18 cellular contexts compared by ENCODE assay signal in genomic region chr3:52679811-52680210, GRCh38. TPM values are rescaled to one million over a fixed set of nuclear protein-coding genes. Genes with fewer than 3 reads are reported as not detected.
DNase-seq lines count a peak whose midpoint lies in the region; ATAC-seq, FAIRE-seq and TF ChIP-seq lines count a peak whose summit lies in the region.
"Had no signal": no experiment of that assay in that cellular context is flagged by ENCODE, and none has a peak within 500 bp of the region (broad histone marks: within the 10 kb centered on the region; RNA-seq: fewer than 3 reads in every experiment).

No MANE protein-coding gene starts in this region.

- peak overlapping the region; percentile 88; the same call in 1 of the 2 replicates for H3K4me2 ChIP-seq in GM12878 (ENCODE audit: control insufficient read depth, insufficient read depth)

- BruUV-seq in GM12878 (replicated peaks; lab: Mats Ljungman, UMichigan): no TSS peak

- DNase-seq in activated naive CD4-positive, alpha-beta T cell treated with anti-CD3 and anti-CD28 coated beads, Interleukin-2, amount 50 U/mL, for 72 hours (ENCODE audit: low spot score in 2 of 2): no peak
- no peak for DNase-seq in activated naive CD4-positive, alpha-beta T cell treated with anti-CD3 and anti-CD28 coated beads, Interleukin-2, amount 50 U/mL, for 16 hours
- DNase-seq in GM12878 (ENCODE audit: low read depth, low spot score): no peak
- no peak for DNase-seq in left colon
- no peak for DNase-seq in vagina (ENCODE audit: extremely low spot score in 2 of 2)
- DNase-seq in left lobe of liver (ENCODE audit: low spot score): no peak
- no peak for DNase-seq in activated CD8-positive, alpha-beta memory T cell treated with anti-CD3 and anti-CD28 coated beads, Interleukin-2, amount 50 U/mL, for 48 hours
- no peak for DNase-seq in activated CD4-positive, CD25-positive, alpha-beta regulatory T cell (lab: John Stamatoyannopoulos, UW)
- DNase-seq: activated CD8-positive, alpha-beta memory T cell treated with anti-CD3 and anti-CD28 coated beads, Interleukin-2, amount 50 U/mL, for 4 hours; anterior cingulate cortex; HCEC 1CT; mesenchymal stem cell; NCI-H1436; NCI-H446; occipital lobe; stimulated activated naive CD4-positive, alpha-beta T cell treated with Interleukin-2 at 50 U/mL for 16 hours had no signal

- intact Hi-C loops in GM12878 (cut with micrococcal nuclease; ENCODE audit: unreplicated experiment): loop anchor here (10.0 kb wide), 1 partner anchor 225 kb away; the partner anchor contains the start of genes NISCH and TNNC1
- intact Hi-C loops in left colon (cut with DNase I, micrococcal nuclease): no loop called here
- intact Hi-C loops in vagina (cut with DNase I): no loop called here

- ATAC-seq in activated naive CD4-positive, alpha-beta T cell treated with anti-CD3 and anti-CD28 coated beads, Interleukin-2, amount 50 U/mL, for 72 hours: no peak
- no peak for ATAC-seq in GM12878
- peak; percentile 35 for ATAC-seq in left colon
- ATAC-seq in left lobe of liver: no peak

- peak overlapping the region; percentile 68 to 92 for H3K27ac Mint-ChIP-seq in activated naive CD4-positive, alpha-beta T cell treated with anti-CD3 and anti-CD28 coated beads, Interleukin-2, amount 50 U/mL, for 72 hours

- no peak overlapping the region for H3K9ac ChIP-seq in GM12878 (ENCODE audit: control insufficient read depth, insufficient read depth, low read length)

- H4K20me1 ChIP-seq in GM12878 (ENCODE audit: control insufficient read depth, insufficient read depth): no peaks in the 10 kb centered on the region

- SMC1A ChIA-PET in GM12878 (lab: Charles Lee; ENCODE audit: uncharacterized antibody, unreplicated experiment): interaction anchor here (0.9 to 1.4 kb wide), 2 partner anchors 9 to 27 kb away, joined by 3 to 4 read pairs; no protein-coding TSS in a partner anchor

- TF ChIP-seq POLR2A in GM12878 (IDR thresholded peaks at IDR 0.05; ENCODE audit: low read depth, low read length) (no peak), vagina (IDR thresholded peaks at IDR 0.05) (no peak)

- no peak overlapping the region for H3K4me3 ChIP-seq in GM12878
- no peak overlapping the region for H3K4me3 ChIP-seq in vagina

- TF ChIP-seq CTCF in GM12878 (IDR thresholded peaks at IDR 0.05 in 2 of 3, conservative IDR thresholded peaks at IDR 0.05 in 1 of 3; ENCODE audit: control insufficient read depth in 2 of 3, extremely low read depth in 1 of 3, insufficient read depth in 1 of 3, low read depth in 3 of 3, low read length in 3 of 3) (no peak), vagina (IDR thresholded peaks at IDR 0.05) (no peak)

- CTCF ChIA-PET in GM12878 (lab: Yijun Ruan, JAX): interaction anchor here (1.1 kb wide), 1 partner anchor 16 kb away, joined by 3 read pairs; no protein-coding TSS in a partner anchor

- WGBS in GM12878 (ENCODE audit: insufficient coverage, insufficient replicate concordance, low lambda C conversion rate, missing lambda C conversion rate): 0% methylated on average over 1 of the region's 1 CpG

- H3K4me1 ChIP-seq in GM12878 (ENCODE audit: control insufficient read depth, insufficient read depth, low read length) (peaks cover 17% of the 10 kb centered on the region), vagina (peaks cover 40% of the 10 kb centered on the region)

- TF ChIP-seq RAD21 in GM12878 (IDR thresholded peaks at IDR 0.05; ENCODE audit: insufficient read depth, low read depth, low read length): no peak

- H3K79me2 ChIP-seq in GM12878 (ENCODE audit: control insufficient read depth, insufficient read depth, low read length): peaks cover 53% of the 10 kb centered on the region

- H3K9me3 ChIP-seq in GM12878 (replicated peaks; ENCODE audit: control insufficient read depth, insufficient read depth, low read length): no peaks in the 10 kb centered on the region
- H3K9me3 ChIP-seq in vagina: no peaks in the 10 kb centered on the region

- H3K9me3 Mint-ChIP-seq in activated naive CD4-positive, alpha-beta T cell treated with anti-CD3 and anti-CD28 coated beads, Interleukin-2, amount 50 U/mL, for 72 hours: no peaks in the 10 kb centered on the region
- H3K9me3 Mint-ChIP-seq: IgD-negative memory B cell had no signal

- H3K27me3 ChIP-seq in GM12878 (replicated peaks in 1 of 2; ENCODE audit: control insufficient read depth in 2 of 2, insufficient read depth in 2 of 2, low read length in 1 of 2) (no peaks in the 10 kb centered on the region), vagina (no peaks in the 10 kb centered on the region)

- TF ChIP-seq EP300 in GM12878 (IDR thresholded peaks at IDR 0.05; ENCODE audit: borderline replicate concordance in 1 of 2, control insufficient read depth in 1 of 2, low read depth in 2 of 2, low read length in 2 of 2): no peak

- no peak overlapping the region for H3K27ac ChIP-seq in GM12878 (ENCODE audit: control insufficient read depth, insufficient read depth)
- H3K27ac ChIP-seq in vagina: peak overlapping the region; percentile 24

- no peak for FAIRE-seq in GM12878 (lab: Jason Lieb, UNC)
- FAIRE-seq: frontal cortex had no signal

- in situ Hi-C loops in GM12878 (cut with MboI): no loop called here

- RAD21 ChIA-PET in GM12878 (lab: Charles Lee; ENCODE audit: unreplicated experiment): interaction anchor here (0.8 kb wide), 1 partner anchor 11 kb away, joined by 3 read pairs; no protein-coding TSS in a partner anchor

- H3K36me3 ChIP-seq in GM12878 (ENCODE audit: control insufficient read depth in 2 of 2, insufficient read depth in 2 of 2, low read length in 1 of 2) (peaks cover under 1 to 17% of the 10 kb centered on the region in 2 experiments), vagina (peaks cover 0 to 43% of the 10 kb centered on the region in 2 donors)

- POLR2A ChIA-PET in GM12878 (lab: Charles Lee): interaction anchor here (0.9 kb wide), 1 partner anchor 11 kb away, joined by 4 read pairs; no protein-coding TSS in a partner anchor

- H3K36me3 Mint-ChIP-seq in activated naive CD4-positive, alpha-beta T cell treated with anti-CD3 and anti-CD28 coated beads, Interleukin-2, amount 50 U/mL, for 72 hours: peaks cover 25 to 57% of the 10 kb centered on the region in 2 donors

- H2AFZ ChIP-seq in GM12878 (ENCODE audit: control insufficient read depth, low read depth, low read length): no peak overlapping the region

RNA-seq across cellular contexts. Expression of gene PBRM1, which starts 5.9 kb away (rescaled TPM):
- total RNA-seq in activated naive CD4-positive, alpha-beta T cell treated with anti-CD3 and anti-CD28 coated beads, Interleukin-2, amount 50 U/mL, for 72 hours: 10 to 100 TPM; 69.5 to 70.1 TPM
- total RNA-seq in GM12878 (2013; cell fraction: nucleolus; rRNA removed): 159 and 174 TPM in 2 replicates
- total RNA-seq in GM12878 (2014; rRNA removed): 35.9 and 38.6 TPM in 2 replicates
- total RNA-seq in GM12878 (2014; rRNA removed; fragmentation: Illumina TruSeq; extraction: Trizol): 54.8 and 55.1 TPM in 2 replicates
- 51.5 and 58.4 TPM in 2 replicates for total RNA-seq in GM12878 (2021)
- polyA plus RNA-seq in GM12878 (2011; ENCODE audit: low read depth): 10.0 TPM
- 29.2 and 29.7 TPM in 2 replicates for polyA plus RNA-seq in GM12878 (2011; rRNA removed)
- 19.1 and 23.7 TPM in 2 replicates for polyA plus RNA-seq in GM12878 (2011; cell fraction: cytosol; rRNA removed)
- polyA plus RNA-seq in GM12878 (2011; cell fraction: nucleus; rRNA removed): 33.0 and 53.5 TPM in 2 replicates
- polyA plus RNA-seq in GM12878 (2012): 14.9 and 15.1 TPM in 2 replicates
- 42.6 and 50.0 TPM in 2 replicates for polyA plus RNA-seq in GM12878 (2014; fragmentation: Illumina TruSeq; extraction: Trizol)
- 10 to 100 TPM in 1 of 2 experiments, 1 to 10 TPM in 1; 8.9 to 14.1 TPM for polyA plus RNA-seq in GM12878 (2014; fragmentation: Nextera tagmentation; extraction: Ambion mirVana)
- 28.6 and 35.0 TPM in 2 replicates for polyA plus RNA-seq in GM12878 (2014; rRNA removed)
- 10 to 100 TPM; 80.9 to 88.9 TPM for polyA plus RNA-seq in GM12878 (2016; fragmentation: Nextera tagmentation; extraction: Ambion mirVana)
- polyA minus RNA-seq in GM12878 (2011; rRNA and poly(A)+ RNA removed): 75.3 and 95.3 TPM in 2 replicates
- polyA minus RNA-seq in GM12878 (2011; cell fraction: cytosol; rRNA and poly(A)+ RNA removed): 17.5 and 26.4 TPM in 2 replicates
- 56.8 and 95.8 TPM in 2 replicates for polyA minus RNA-seq in GM12878 (2011; cell fraction: nucleus; rRNA and poly(A)+ RNA removed)
- total RNA-seq in left colon: 10 to 100 TPM; 53.0 to 57.0 TPM
- 64.6 TPM for total RNA-seq in vagina
- 15.3 TPM for total RNA-seq in left lobe of liver

RNA-seq across cellular contexts. Expression of gene GNL3, which starts 6.0 kb away (rescaled TPM):
- 100 to 1,000 TPM; 171 to 217 TPM for total RNA-seq in activated naive CD4-positive, alpha-beta T cell treated with anti-CD3 and anti-CD28 coated beads, Interleukin-2, amount 50 U/mL, for 72 hours
- total RNA-seq in GM12878 (2013; cell fraction: nucleolus; rRNA removed): 348 and 356 TPM in 2 replicates
- total RNA-seq in GM12878 (2014; rRNA removed): 172 and 196 TPM in 2 replicates
- total RNA-seq in GM12878 (2014; rRNA removed; fragmentation: Illumina TruSeq; extraction: Trizol): 295 and 299 TPM in 2 replicates
- total RNA-seq in GM12878 (2021): 164 and 173 TPM in 2 replicates
- polyA plus RNA-seq in GM12878 (2011; ENCODE audit: low read depth): 93.6 TPM
- polyA plus RNA-seq in GM12878 (2011; rRNA removed): 176 and 225 TPM in 2 replicates
- 58.9 and 72.0 TPM in 2 replicates for polyA plus RNA-seq in GM12878 (2011; cell fraction: cytosol; rRNA removed)
- polyA plus RNA-seq in GM12878 (2011; cell fraction: nucleus; rRNA removed): 257 and 308 TPM in 2 replicates
- 119 and 126 TPM in 2 replicates for polyA plus RNA-seq in GM12878 (2012)
- polyA plus RNA-seq in GM12878 (2014; fragmentation: Illumina TruSeq; extraction: Trizol): 368 and 479 TPM in 2 replicates
- polyA plus RNA-seq in GM12878 (2014; fragmentation: Nextera tagmentation; extraction: Ambion mirVana): 100 to 1,000 TPM; 246 to 274 TPM
- 173 and 201 TPM in 2 replicates for polyA plus RNA-seq in GM12878 (2014; rRNA removed)
- polyA plus RNA-seq in GM12878 (2016; fragmentation: Nextera tagmentation; extraction: Ambion mirVana): 100 to 1,000 TPM; 267 to 271 TPM
- polyA minus RNA-seq in GM12878 (2011; rRNA and poly(A)+ RNA removed): 71.8 and 90.1 TPM in 2 replicates
- polyA minus RNA-seq in GM12878 (2011; cell fraction: cytosol; rRNA and poly(A)+ RNA removed): 27.4 and 37.8 TPM in 2 replicates
- 101 and 145 TPM in 2 replicates for polyA minus RNA-seq in GM12878 (2011; cell fraction: nucleus; rRNA and poly(A)+ RNA removed)
- total RNA-seq in left colon: 10 to 100 TPM; 40.8 to 56.5 TPM
- 73.4 TPM for total RNA-seq in vagina
- total RNA-seq in left lobe of liver: 18.9 TPM

RNA-seq across cellular contexts. Expression of gene GLT8D1, which starts 25.8 kb away (rescaled TPM):
- 10 to 100 TPM; 28.4 to 35.0 TPM for total RNA-seq in activated naive CD4-positive, alpha-beta T cell treated with anti-CD3 and anti-CD28 coated beads, Interleukin-2, amount 50 U/mL, for 72 hours
- total RNA-seq in GM12878 (2013; cell fraction: nucleolus; rRNA removed): 86.4 and 88.3 TPM in 2 replicates
- total RNA-seq in GM12878 (2014; rRNA removed) (41.7 and 54.1 TPM in 2 replicates), GM12878 (2014; rRNA removed; fragmentation: Illumina TruSeq; extraction: Trizol) (47.4 and 50.3 TPM in 2 replicates), GM12878 (2021) (35.3 and 41.0 TPM in 2 replicates), left colon (10 to 100 TPM; 27.8 to 29.0 TPM), vagina (29.7 TPM), left lobe of liver (52.2 TPM)
- 55.0 TPM for polyA plus RNA-seq in GM12878 (2011; ENCODE audit: low read depth)
- polyA plus RNA-seq in GM12878 (2011; rRNA removed) (46.5 and 60.9 TPM in 2 replicates), GM12878 (2014; fragmentation: Illumina TruSeq; extraction: Trizol) (55.4 and 55.5 TPM in 2 replicates), GM12878 (2014; fragmentation: Nextera tagmentation; extraction: Ambion mirVana) (10 to 100 TPM; 25.3 to 32.6 TPM), GM12878 (2014; rRNA removed) (44.7 and 51.4 TPM in 2 replicates), GM12878 (2016; fragmentation: Nextera tagmentation; extraction: Ambion mirVana) (10 to 100 TPM; 72.9 to 73.4 TPM)
- 29.8 and 35.1 TPM in 2 replicates for polyA plus RNA-seq in GM12878 (2011; cell fraction: cytosol; rRNA removed)
- polyA plus RNA-seq in GM12878 (2011; cell fraction: nucleus; rRNA removed): 53.8 and 70.0 TPM in 2 replicates
- polyA plus RNA-seq in GM12878 (2012): 59.4 and 70.2 TPM in 2 replicates
- 20.2 and 23.3 TPM in 2 replicates for polyA minus RNA-seq in GM12878 (2011; rRNA and poly(A)+ RNA removed)
- polyA minus RNA-seq in GM12878 (2011; cell fraction: cytosol; rRNA and poly(A)+ RNA removed): 8.8 and 12.3 TPM in 2 replicates
- polyA minus RNA-seq in GM12878 (2011; cell fraction: nucleus; rRNA and poly(A)+ RNA removed): 14.3 and 20.2 TPM in 2 replicates

RNA-seq across cellular contexts. Expression of gene SPCS1, which starts 26.1 kb away (rescaled TPM):
- 100 to 1,000 TPM in 1 of 2 donors, 10 to 100 TPM in 1; 94.3 to 102 TPM for total RNA-seq in activated naive CD4-positive, alpha-beta T cell treated with anti-CD3 and anti-CD28 coated beads, Interleukin-2, amount 50 U/mL, for 72 hours
- total RNA-seq in GM12878 (2013; cell fraction: nucleolus; rRNA removed): 38.7 and 41.7 TPM in 2 replicates
- total RNA-seq in GM12878 (2014; rRNA removed) (121 and 151 TPM in 2 replicates), GM12878 (2014; rRNA removed; fragmentation: Illumina TruSeq; extraction: Trizol) (190 and 197 TPM in 2 replicates), GM12878 (2021) (174 TPM in 2 replicates), left colon (100 to 1,000 TPM in 1 of 2 donors, 10 to 100 TPM in 1; 95.4 to 101 TPM), vagina (68.5 TPM), left lobe of liver (78.3 TPM)
- polyA plus RNA-seq in GM12878 (2011; ENCODE audit: low read depth): 154 TPM
- polyA plus RNA-seq in GM12878 (2011; rRNA removed) (103 and 107 TPM in 2 replicates), GM12878 (2014; fragmentation: Illumina TruSeq; extraction: Trizol) (189 and 215 TPM in 2 replicates), GM12878 (2014; fragmentation: Nextera tagmentation; extraction: Ambion mirVana) (100 to 1,000 TPM; 814 to 994 TPM), GM12878 (2014; rRNA removed) (211 and 251 TPM in 2 replicates), GM12878 (2016; fragmentation: Nextera tagmentation; extraction: Ambion mirVana) (100 to 1,000 TPM; 551 to 576 TPM)
- 81.9 and 112 TPM in 2 replicates for polyA plus RNA-seq in GM12878 (2011; cell fraction: cytosol; rRNA removed)
- polyA plus RNA-seq in GM12878 (2011; cell fraction: nucleus; rRNA removed): 45.5 and 51.9 TPM in 2 replicates
- 243 and 245 TPM in 2 replicates for polyA plus RNA-seq in GM12878 (2012)
- 53.3 and 55.2 TPM in 2 replicates for polyA minus RNA-seq in GM12878 (2011; rRNA and poly(A)+ RNA removed)
- polyA minus RNA-seq in GM12878 (2011; cell fraction: cytosol; rRNA and poly(A)+ RNA removed): 63.9 and 65.4 TPM in 2 replicates
- polyA minus RNA-seq in GM12878 (2011; cell fraction: nucleus; rRNA and poly(A)+ RNA removed): 19.8 and 25.1 TPM in 2 replicates
